In genomic region chr5:37436146-37436934, GRCh38 we compare ENCODE assay signal across 15 cellular contexts. TPM values are rescaled to one million over a fixed set of nuclear protein-coding genes. Genes with fewer than 3 reads are reported as not detected.
DNase-seq lines count a peak whose midpoint lies in the region; ATAC-seq lines count a peak whose summit lies in the region.
"Had no signal": no experiment of that assay in that cellular context is flagged by ENCODE, and none has a peak within 500 bp of the region (broad histone marks: within the 10 kb centered on the region; RNA-seq: fewer than 3 reads in every experiment).

No MANE protein-coding gene starts in this region.

- ATAC-seq in GM21825 (IDR thresholded peaks at IDR 0.05; ENCODE audit: unreplicated experiment) (peak; percentile 71), HG03432 (IDR thresholded peaks at IDR 0.05; ENCODE audit: unreplicated experiment) (peak; percentile 58), esophagus mucosa (peak; percentile 29), HG03342 (IDR thresholded peaks at IDR 0.05; ENCODE audit: unreplicated experiment) (no peak)
- ATAC-seq: right cardiac atrium had no signal

- DNase-seq in NCI-H510A treated with DMSO at 0.1 percent for 48 hours (lab: John Stamatoyannopoulos, UW): peak; percentile 14
- DNase-seq in NCI-H510A (lab: John Stamatoyannopoulos, UW): no peak
- no peak for DNase-seq in activated CD4-positive, alpha-beta T cell treated with anti-CD3 and anti-CD28 coated beads for 1 hour
- DNase-seq in middle frontal gyrus (ENCODE audit: extremely low spot score, low spot score): no peak
- DNase-seq: 8988T; activated CD4-positive, alpha-beta T cell treated with anti-CD3 and anti-CD28 coated beads, Interleukin-2, amount 50 U/mL, for 48 hours; DMS79; immature natural killer cell; mesenchymal stem cell; right cardiac atrium; upper lobe of left lung had no signal

RNA-seq across cellular contexts. Expression of gene WDR70, which starts 57.2 kb away (rescaled TPM):
- 24.7 TPM for total RNA-seq in esophagus mucosa
